Comparison of ENCODE assay signal across 12 cellular contexts in genomic region chr16:8949536-8950418, GRCh38. TPM values are rescaled to one million over a fixed set of nuclear protein-coding genes. Genes with fewer than 3 reads are reported as not detected.
A peak's percentile ranks its signal among the peaks of the same experiment; 100 is the strongest.
DNase-seq lines count a peak whose midpoint lies in the region; ATAC-seq and TF ChIP-seq lines count a peak whose summit lies in the region.
"Had no signal": no experiment of that assay in that cellular context is flagged by ENCODE, and none has a peak within 500 bp of the region (broad histone marks: within the 10 kb centered on the region; RNA-seq: fewer than 3 reads in every experiment).

No MANE protein-coding gene starts in this region.

- H2AFZ ChIP-seq in GM23248 = no peak overlapping the region

- WGBS in GM23248 (ENCODE audit: low coverage in 1 of 2, low lambda C conversion rate in 2 of 2, missing lambda C conversion rate in 2 of 2), 2 experiments = 90 to 93% methylated on average over 6 of the region's 6 CpGs

- no peak overlapping the region for H3K27ac ChIP-seq in CD8-positive, alpha-beta T cell (ENCODE audit: low read depth, low read length)
- H3K27ac ChIP-seq in GM23248 = no peak overlapping the region

- H3K27ac Mint-ChIP-seq in CD8-positive, alpha-beta T cell = peak overlapping the region; percentile 58
- H3K27ac Mint-ChIP-seq in activated naive CD8-positive, alpha-beta T cell treated with anti-CD3 and anti-CD28 coated beads for 36 hours = peak overlapping the region; percentile 12
- peak overlapping the region; percentile 71 for H3K27ac Mint-ChIP-seq in nephron progenitor cell

- H3K9me3 Mint-ChIP-seq in CD8-positive, alpha-beta T cell = no peaks in the 10 kb centered on the region
- no peaks in the 10 kb centered on the region for H3K9me3 Mint-ChIP-seq in activated naive CD8-positive, alpha-beta T cell treated with anti-CD3 and anti-CD28 coated beads for 36 hours
- no peaks in the 10 kb centered on the region for H3K9me3 Mint-ChIP-seq in nephron progenitor cell

- no peaks in the 10 kb centered on the region for H3K36me3 Mint-ChIP-seq in CD8-positive, alpha-beta T cell
- peaks cover 12% of the 10 kb centered on the region for H3K36me3 Mint-ChIP-seq in activated naive CD8-positive, alpha-beta T cell treated with anti-CD3 and anti-CD28 coated beads for 36 hours
- H3K36me3 Mint-ChIP-seq in nephron progenitor cell (ENCODE audit: low read depth) = peaks cover 7% of the 10 kb centered on the region

- H3K4me3 ChIP-seq in CD8-positive, alpha-beta T cell (ENCODE audit: low read depth, low read length) = no peak overlapping the region
- H3K4me3 ChIP-seq in GM23248 = no peak overlapping the region

- no peak for DNase-seq in CD8-positive, alpha-beta T cell
- DNase-seq in GM23248 (no peak), nephron progenitor cell (no peak), GOT3 (lab: John Stamatoyannopoulos, UW) (no peak), DMS53 (lab: John Stamatoyannopoulos, UW) (no peak)
- DNase-seq in activated naive CD8-positive, alpha-beta T cell treated with anti-CD3 and anti-CD28 coated beads for 36 hours = no peak
- DNase-seq: KG1, left cardiac atrium, NCI-H1694 treated with DMSO at 0.1 percent for 48 hours, right cardiac atrium, substantia nigra had no signal

- H3K27me3 Mint-ChIP-seq in CD8-positive, alpha-beta T cell (ENCODE audit: low read depth) = no peaks in the 10 kb centered on the region
- no peaks in the 10 kb centered on the region for H3K27me3 Mint-ChIP-seq in activated naive CD8-positive, alpha-beta T cell treated with anti-CD3 and anti-CD28 coated beads for 36 hours
- peaks cover 5% of the 10 kb centered on the region for H3K27me3 Mint-ChIP-seq in nephron progenitor cell (ENCODE audit: low read depth, poor library complexity)

- no peak for ATAC-seq in CD8-positive, alpha-beta T cell
- ATAC-seq in HG03520 (IDR thresholded peaks at IDR 0.05; ENCODE audit: unreplicated experiment) = no peak

- H3K9ac ChIP-seq in GM23248 = no peak overlapping the region

- H3K27me3 ChIP-seq in CD8-positive, alpha-beta T cell (ENCODE audit: insufficient read depth, low read length) = no peaks in the 10 kb centered on the region
- no peaks in the 10 kb centered on the region for H3K27me3 ChIP-seq in GM23248 (replicated peaks; ENCODE audit: insufficient read depth)

- POLR2A ChIA-PET in CD8-positive, alpha-beta T cell (lab: Charles Lee) = interaction anchor here (1.8 kb wide), 1 partner anchor 13 kb away, joined by 4 read pairs; no protein-coding TSS in a partner anchor

- no peaks in the 10 kb centered on the region for H3K9me2 ChIP-seq in GM23248 (ENCODE audit: insufficient read depth)

- H3K9me3 ChIP-seq in CD8-positive, alpha-beta T cell (ENCODE audit: low read length) = no peaks in the 10 kb centered on the region
- H3K9me3 ChIP-seq in GM23248 (ENCODE audit: low read depth) = no peaks in the 10 kb centered on the region

- intact Hi-C loops in CD8-positive, alpha-beta T cell (cut with DNase I, micrococcal nuclease) = no loop called here

- peak overlapping the region; percentile 14 for H3K4me2 ChIP-seq in GM23248 (ENCODE audit: unreplicated experiment)

- CTCF ChIA-PET in CD8-positive, alpha-beta T cell (lab: Charles Lee) = interaction anchor here (0.9 to 2.9 kb wide), 4 partner anchors 9 to 185 kb away, joined by 3 to 20 read pairs (median 5); no protein-coding TSS in a partner anchor

- H3K4me1 Mint-ChIP-seq in CD8-positive, alpha-beta T cell (ENCODE audit: low read depth) = peaks cover 89% of the 10 kb centered on the region
- H3K4me1 Mint-ChIP-seq in activated naive CD8-positive, alpha-beta T cell treated with anti-CD3 and anti-CD28 coated beads for 36 hours = peaks cover 81% of the 10 kb centered on the region
- H3K4me1 Mint-ChIP-seq in nephron progenitor cell = peaks cover 66% of the 10 kb centered on the region

- in situ Hi-C loops in GM23248 (cut with MboI) = loop anchor here (25.0 kb wide), 1 partner anchor 1788 kb away; the partner anchor contains the start of gene NUBP1

- H3K36me3 ChIP-seq in CD8-positive, alpha-beta T cell (ENCODE audit: insufficient read depth, low read length) = no peaks in the 10 kb centered on the region
- no peaks in the 10 kb centered on the region for H3K36me3 ChIP-seq in GM23248 (ENCODE audit: low read depth)

- no peak for TF ChIP-seq CTCF in CD8-positive, alpha-beta T cell (IDR thresholded peaks at IDR 0.05)
- no peak for TF ChIP-seq CTCF in nephron progenitor cell (IDR thresholded peaks at IDR 0.05)

- H3K4me1 ChIP-seq in CD8-positive, alpha-beta T cell (ENCODE audit: insufficient read depth, low read length) = peaks cover 88% of the 10 kb centered on the region
- peaks cover 19% of the 10 kb centered on the region for H3K4me1 ChIP-seq in GM23248 (ENCODE audit: insufficient read depth)

- 0 out of 2 replicates have a peak, but pooled peaks cover 5% of the 10 kb centered on the region for H3F3A ChIP-seq in GM23248 (ENCODE audit: insufficient read depth)

- H3K4me3 Mint-ChIP-seq in CD8-positive, alpha-beta T cell = peak overlapping the region; percentile 44
- no peak overlapping the region for H3K4me3 Mint-ChIP-seq in activated naive CD8-positive, alpha-beta T cell treated with anti-CD3 and anti-CD28 coated beads for 36 hours
- no peak overlapping the region for H3K4me3 Mint-ChIP-seq in nephron progenitor cell

- H3K79me2 ChIP-seq in GM23248 (ENCODE audit: insufficient read depth) = peaks cover 95% of the 10 kb centered on the region

- peaks cover 55% of the 10 kb centered on the region for H4K20me1 ChIP-seq in GM23248 (ENCODE audit: insufficient read depth)

RNA-seq across cellular contexts. Expression of gene USP7, which starts 13.9 kb away (rescaled TPM):
- 100 to 1,000 TPM; 301 to 317 TPM for total RNA-seq in CD8-positive, alpha-beta T cell
- 28.3 and 30.6 TPM in 2 replicates for total RNA-seq in GM23248 (2014; rRNA removed; shearing (Covaris generic))
- polyA plus RNA-seq in GM23248 (2016; fragmentation: Nextera tagmentation; extraction: Ambion mirVana) = 13.2 and 13.3 TPM in 2 replicates
- 100 to 1,000 TPM; 167 to 175 TPM for total RNA-seq in activated naive CD8-positive, alpha-beta T cell treated with anti-CD3 and anti-CD28 coated beads for 36 hours

Comparison
In these comparisons a context has a peak if more than half of its experiments do, and no peak if none do; other contexts are left out.
1. H3K27ac Mint-ChIP-seq: peak in every context shown above with its lines; median percentile 71 in nephron progenitor cell; 58 in CD8-positive, alpha-beta T cell; 12 in activated naive CD8-positive, alpha-beta T cell treated with anti-CD3 and anti-CD28 coated beads for 36 hours.